ENCODE assay signal across 8 cellular contexts in genomic region chr17:32695864-32696263, GRCh38.
"Had no signal": no experiment of that assay in that cellular context is flagged by ENCODE, and none has a peak within 500 bp of the region (broad histone marks: within the 10 kb centered on the region; RNA-seq: fewer than 3 reads in every experiment).

No MANE protein-coding gene starts in this region.

- H2AFZ ChIP-seq: GM23248 had no signal

- H3K27ac ChIP-seq: GM23248, HL-60, KMS-11 had no signal

- DNase-seq: GM23248, GOT3, H7, Karpas-422 had no signal

- H3K4me1 ChIP-seq: HAP-1 had no signal

- H3K4me2 ChIP-seq: KMS-11 had no signal

- H3K4me3 ChIP-seq: GM23248, HAP-1 had no signal

- H3K9ac ChIP-seq: GM23248, KMS-11 had no signal

- ATAC-seq: HCT116 had no signal

- H3K9me3 ChIP-seq: HAP-1 had no signal

- H3K36me3 ChIP-seq: HAP-1 had no signal
